ENCODE assay signal across 17 cellular contexts in the genomic region with DNA sequence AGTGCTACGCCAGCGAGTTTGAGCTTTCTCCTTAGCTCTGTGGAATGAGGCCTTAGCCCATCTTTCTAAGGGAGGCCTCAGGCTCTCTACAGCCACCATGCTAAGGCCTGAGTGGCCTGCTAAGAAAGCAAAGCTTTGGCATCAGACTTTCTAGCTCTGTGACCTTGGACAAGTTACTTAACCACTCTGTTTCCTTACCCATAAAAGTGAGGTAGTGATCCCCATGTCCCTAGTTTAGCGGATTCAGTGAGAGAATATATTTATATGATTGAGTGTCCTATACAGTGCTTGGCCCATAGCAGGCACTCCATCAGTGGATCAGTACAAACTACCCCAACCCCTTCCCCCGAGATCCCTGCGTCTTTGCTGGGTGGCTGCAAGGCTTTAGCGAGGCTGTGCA. TPM values are rescaled to one million over a fixed set of nuclear protein-coding genes. Genes with fewer than 3 reads are reported as not detected.
A peak's percentile ranks its signal among the peaks of the same experiment; 100 is the strongest.
DNase-seq lines count a peak whose midpoint lies in the region; ATAC-seq and TF ChIP-seq lines count a peak whose summit lies in the region.
"Had no signal": no experiment of that assay in that cellular context is flagged by ENCODE, and none has a peak within 500 bp of the region (broad histone marks: within the 10 kb centered on the region; RNA-seq: fewer than 3 reads in every experiment).

No MANE protein-coding gene starts in this region.

- H3K4me2 ChIP-seq in smooth muscle cell = no peak overlapping the region

- H3K27me3 Mint-ChIP-seq in CD8-positive, alpha-beta T cell (ENCODE audit: low read depth) = no peaks in the 10 kb centered on the region
- H3K27me3 Mint-ChIP-seq: memory B cell had no signal

- H3K9ac ChIP-seq in NT2/D1 (ENCODE audit: insufficient read length, low read depth) = peak overlapping the region; percentile 7
- H3K9ac ChIP-seq in smooth muscle cell (ENCODE audit: low read depth) = no peak overlapping the region

- no peak for TF ChIP-seq CTCF in CD8-positive, alpha-beta T cell (IDR thresholded peaks at IDR 0.05)
- no peak for TF ChIP-seq CTCF in gastroesophageal sphincter (IDR thresholded peaks at IDR 0.05)
- no peak for TF ChIP-seq CTCF in smooth muscle cell (IDR thresholded peaks at IDR 0.05; ENCODE audit: borderline replicate concordance, insufficient read depth, poor library complexity, severe bottlenecking)

- no peak for TF ChIP-seq POLR2A in gastroesophageal sphincter (IDR thresholded peaks at IDR 0.05)

- H3K9me3 ChIP-seq in CD8-positive, alpha-beta T cell (ENCODE audit: low read length) = no peaks in the 10 kb centered on the region
- H3K9me3 ChIP-seq in NT2/D1 (ENCODE audit: insufficient read depth, low read length) = no peaks in the 10 kb centered on the region
- no peaks in the 10 kb centered on the region for H3K9me3 ChIP-seq in gastroesophageal sphincter
- no peaks in the 10 kb centered on the region for H3K9me3 ChIP-seq in smooth muscle cell (replicated peaks; ENCODE audit: low read depth)
- H3K9me3 ChIP-seq: neutrophil had no signal

- WGBS in gastroesophageal sphincter (ENCODE audit: low coverage in 1 of 2), 2 donors = 84 to 87% methylated on average over 3 to 5 of the region's 6 CpGs
- WGBS in smooth muscle cell (ENCODE audit: low lambda C conversion rate) = 84% methylated on average over 6 of the region's 6 CpGs

- H3F3A ChIP-seq in smooth muscle cell (ENCODE audit: low read depth) = peaks cover 4% of the 10 kb centered on the region

- ATAC-seq in CD8-positive, alpha-beta T cell = no peak
- ATAC-seq in gastroesophageal sphincter (no peak), GM19455 (IDR thresholded peaks at IDR 0.05; ENCODE audit: unreplicated experiment) (no peak), HG02884 (IDR thresholded peaks at IDR 0.05; ENCODE audit: unreplicated experiment) (no peak)
- ATAC-seq: activated CD8-positive, alpha-beta T cell treated with anti-CD3 and anti-CD28 coated beads, Interleukin-2, amount 10 ng/mL, durations not matched to agents 7 days and 5 days; foreskin keratinocyte had no signal

- no peak overlapping the region for H3K4me3 ChIP-seq in CD8-positive, alpha-beta T cell (ENCODE audit: low read depth, low read length)
- H3K4me3 ChIP-seq in NT2/D1 (ENCODE audit: insufficient read length, low read depth) (no peak overlapping the region), gastroesophageal sphincter (no peak overlapping the region), smooth muscle cell (no peak overlapping the region)

- CTCF ChIA-PET in CD8-positive, alpha-beta T cell (lab: Charles Lee) = interaction anchor here (1.1 kb wide), 1 partner anchor 11 kb away, joined by 3 read pairs; no protein-coding TSS in a partner anchor

- H3K4me1 ChIP-seq in CD8-positive, alpha-beta T cell (ENCODE audit: insufficient read depth, low read length) = peaks cover 26% of the 10 kb centered on the region
- peaks cover 7% of the 10 kb centered on the region for H3K4me1 ChIP-seq in NT2/D1 (ENCODE audit: insufficient read depth, insufficient read length)
- peaks cover 8 to 91% (median 31%) of the 10 kb centered on the region in 3 donors for H3K4me1 ChIP-seq in gastroesophageal sphincter
- H3K4me1 ChIP-seq in smooth muscle cell (ENCODE audit: low read depth) = peaks cover 17% of the 10 kb centered on the region
- H3K4me1 ChIP-seq: foreskin keratinocyte had no signal

- peaks cover 6% of the 10 kb centered on the region for H3K79me2 ChIP-seq in smooth muscle cell (ENCODE audit: low read depth)

- POLR2A ChIA-PET in CD8-positive, alpha-beta T cell (lab: Charles Lee) = interaction anchor here (1.6 kb wide), 2 partner anchors 9 to 33 kb away, joined by 3 to 5 read pairs; partner anchors contain the start of gene TADA1

- peak overlapping the region; percentile 72 for H3K27ac Mint-ChIP-seq in CD8-positive, alpha-beta T cell

- intact Hi-C loops in CD8-positive, alpha-beta T cell (cut with DNase I, micrococcal nuclease) = no loop called here

- no peak for DNase-seq in CD8-positive, alpha-beta T cell
- DNase-seq in NT2/D1 (ENCODE audit: low read depth, low spot score) = no peak
- no peak for DNase-seq in smooth muscle cell (lab: John Stamatoyannopoulos, UW; ENCODE audit: unreplicated experiment)
- DNase-seq in stimulated activated CD4-positive, alpha-beta T cell treated with anti-CD3 and anti-CD28 coated beads, Interleukin-12 subunit alpha, Interleukin-12 subunit beta, amount 100 ng/mL, for 4 hours = no peak
- DNase-seq: activated CD8-positive, alpha-beta T cell treated with anti-CD3 and anti-CD28 coated beads, Interleukin-2, amount 10 ng/mL, durations not matched to agents 7 days and 5 days; activated gamma-delta T cell; DMS 273 treated with DMSO at 0.1 percent for 48 hours; foreskin keratinocyte; KBM-7; NCI-H1048; NCI-H748 treated with DMSO at 0.1 percent for 48 hours had no signal

- H3K27ac ChIP-seq in CD8-positive, alpha-beta T cell (ENCODE audit: low read depth, low read length) = no peak overlapping the region
- H3K27ac ChIP-seq in gastroesophageal sphincter (peak overlapping the region in 3 of 4 donors; percentile 65 to 72 (median 70)), smooth muscle cell (ENCODE audit: low read depth) (peak overlapping the region; percentile 42)
- H3K27ac ChIP-seq: foreskin keratinocyte, VCaP had no signal

- H3K36me3 ChIP-seq in CD8-positive, alpha-beta T cell (ENCODE audit: insufficient read depth, low read length) = peaks cover 37% of the 10 kb centered on the region
- H3K36me3 ChIP-seq in NT2/D1 (ENCODE audit: insufficient read depth, insufficient read length, low read length) (peaks cover 82% of the 10 kb centered on the region), gastroesophageal sphincter (peaks cover 0 to 70% of the 10 kb centered on the region in 2 donors), smooth muscle cell (ENCODE audit: low read depth) (peaks cover 15% of the 10 kb centered on the region)

- no peaks in the 10 kb centered on the region for H3K9me3 Mint-ChIP-seq in CD8-positive, alpha-beta T cell
- H3K9me3 Mint-ChIP-seq: memory B cell had no signal

- H3K4me3 Mint-ChIP-seq in CD8-positive, alpha-beta T cell = no peak overlapping the region
- H3K4me3 Mint-ChIP-seq: activated CD8-positive, alpha-beta T cell treated with anti-CD3 and anti-CD28 coated beads, Interleukin-2, amount 10 ng/mL, durations not matched to agents 7 days and 5 days; memory B cell had no signal

- no peaks in the 10 kb centered on the region for H3K27me3 ChIP-seq in CD8-positive, alpha-beta T cell (ENCODE audit: insufficient read depth, low read length)
- H3K27me3 ChIP-seq in NT2/D1 (ENCODE audit: insufficient read depth, insufficient read length) (no peaks in the 10 kb centered on the region), gastroesophageal sphincter (no peaks in the 10 kb centered on the region), smooth muscle cell (ENCODE audit: low read depth) (no peaks in the 10 kb centered on the region)
- H3K27me3 ChIP-seq: foreskin keratinocyte, neutrophil had no signal

- peaks cover 79% of the 10 kb centered on the region for H3K36me3 Mint-ChIP-seq in CD8-positive, alpha-beta T cell

- H2AFZ ChIP-seq in smooth muscle cell (ENCODE audit: low read depth) = no peak overlapping the region

- no peak for TF ChIP-seq EP300 in gastroesophageal sphincter (IDR thresholded peaks at IDR 0.05)

- peaks cover 66% of the 10 kb centered on the region for H3K4me1 Mint-ChIP-seq in CD8-positive, alpha-beta T cell (ENCODE audit: low read depth)

- H4K20me1 ChIP-seq in smooth muscle cell (ENCODE audit: low read depth) = peaks cover 66% of the 10 kb centered on the region

RNA-seq across cellular contexts. Expression of gene POGK, which starts 4.0 kb away (rescaled TPM):
- 10 to 100 TPM; 14.9 to 16.1 TPM for total RNA-seq in CD8-positive, alpha-beta T cell
- total RNA-seq in gastroesophageal sphincter (10 to 100 TPM; 36.5 to 51.2 (median 44.8) TPM), smooth muscle cell (21.2 and 23.4 TPM in 2 replicates)
- polyA plus RNA-seq in smooth muscle cell = 9.7 and 15.0 TPM in 2 replicates

RNA-seq across cellular contexts. Expression of gene TADA1, which starts 32.7 kb away (rescaled TPM):
- total RNA-seq in CD8-positive, alpha-beta T cell = 10 to 100 TPM; 16.7 to 18.5 TPM
- total RNA-seq in gastroesophageal sphincter (10 to 100 TPM in 3 of 4 donors, 1 to 10 TPM in 1; 9.5 to 16.2 (median 13.6) TPM), smooth muscle cell (16.3 and 20.8 TPM in 2 replicates)
- polyA plus RNA-seq in smooth muscle cell = 9.1 and 12.2 TPM in 2 replicates
